ENCODE assay signal across 16 cellular contexts in genomic region chrX:13897571-13897970, GRCh38.
DNase-seq lines count a peak whose midpoint lies in the region; FAIRE-seq and TF ChIP-seq lines count a peak whose summit lies in the region.
"Had no signal": no experiment of that assay in that cellular context is flagged by ENCODE, and none has a peak within 500 bp of the region (broad histone marks: within the 10 kb centered on the region; RNA-seq: fewer than 3 reads in every experiment).

No MANE protein-coding gene starts in this region.

- H2AFZ ChIP-seq in astrocyte (ENCODE audit: low read depth, low read length) (no peak overlapping the region), neural cell (ENCODE audit: low read depth, low read length) (no peak overlapping the region)
- H2AFZ ChIP-seq: PC-9 had no signal

- H3K27ac Mint-ChIP-seq in astrocyte (ENCODE audit: unreplicated experiment) (no peak overlapping the region), Caco-2 (ENCODE audit: unreplicated experiment) (no peak overlapping the region)

- no peak overlapping the region for H3K4me2 ChIP-seq in astrocyte (ENCODE audit: low read length)
- H3K4me2 ChIP-seq in neural cell (ENCODE audit: low read length), result no peak overlapping the region
- H3K4me2 ChIP-seq: PC-9 had no signal

- H3K9me3 ChIP-seq in astrocyte (ENCODE audit: insufficient read depth, low read depth, low read length), result no peaks in the 10 kb centered on the region
- no peaks in the 10 kb centered on the region for H3K9me3 ChIP-seq in neural cell (ENCODE audit: low read length)
- no peaks in the 10 kb centered on the region for H3K9me3 ChIP-seq in Caco-2
- H3K9me3 ChIP-seq: MG63 had no signal

- FAIRE-seq in GM19239 (lab: Jason Lieb, UNC) (peak; percentile 35), astrocyte (lab: Jason Lieb, UNC) (peak; percentile 93)
- FAIRE-seq: A204.1 had no signal

- H3K79me2 ChIP-seq in astrocyte (ENCODE audit: insufficient read depth, low read length) (no peaks in the 10 kb centered on the region), neural cell (replicated peaks; ENCODE audit: insufficient read depth, low read length) (no peaks in the 10 kb centered on the region)

- DNase-seq in GM19239 (ENCODE audit: insufficient read length, low spot score) (no peak), astrocyte (ENCODE audit: low read depth) (no peak), dorsolateral prefrontal cortex (no peak), midbrain (lab: John Stamatoyannopoulos, UW) (no peak), glomerular visceral epithelial cell (ENCODE audit: extremely low spot score) (no peak), Caco-2 (no peak)
- no peak for DNase-seq in activated CD8-positive, alpha-beta memory T cell treated with anti-CD3 and anti-CD28 coated beads, Interleukin-2, amount 50 U/mL, for 48 hours
- DNase-seq: DMS153, H7, MG63, NCI-H1092, NCI-H146, NCI-H2081, PC-9 had no signal

- no peaks in the 10 kb centered on the region for H3K27me3 ChIP-seq in astrocyte (ENCODE audit: insufficient read depth, low read length)
- peaks cover 0 to 79% (median 9%) of the 10 kb centered on the region in 45 donors for H3K27me3 ChIP-seq in dorsolateral prefrontal cortex
- H3K27me3 ChIP-seq in neural cell (ENCODE audit: insufficient read depth, low read depth, low read length), result no peaks in the 10 kb centered on the region
- H3K27me3 ChIP-seq in Caco-2 (replicated peaks; ENCODE audit: control insufficient read depth, insufficient read depth, low read length), result no peaks in the 10 kb centered on the region
- H3K27me3 ChIP-seq: MG63 had no signal

- H3F3A ChIP-seq in neural cell (ENCODE audit: insufficient read depth, low read length, poor library complexity, severe bottlenecking), result no peaks in the 10 kb centered on the region

- TF ChIP-seq EP300 in neural cell (conservative IDR thresholded peaks at IDR 0.05; ENCODE audit: poor library complexity, severe bottlenecking), result no peak

- H3K27me3 Mint-ChIP-seq in astrocyte (ENCODE audit: low read depth, unreplicated experiment) (no peaks in the 10 kb centered on the region), Caco-2 (ENCODE audit: insufficient read depth, unreplicated experiment) (no peaks in the 10 kb centered on the region)

- peaks cover 7% of the 10 kb centered on the region for H3K4me1 Mint-ChIP-seq in astrocyte (ENCODE audit: low read depth, unreplicated experiment)
- no peaks in the 10 kb centered on the region for H3K4me1 Mint-ChIP-seq in Caco-2 (ENCODE audit: low read depth, unreplicated experiment)

- H3K4me3 ChIP-seq in astrocyte (ENCODE audit: insufficient read depth, low read depth, low read length) (no peak overlapping the region), dorsolateral prefrontal cortex (no peak overlapping the region), neural cell (ENCODE audit: low read length) (no peak overlapping the region), Caco-2 (ENCODE audit: low read depth, low read length) (no peak overlapping the region)
- H3K4me3 ChIP-seq: MG63, PC-9 had no signal

- H4K20me1 ChIP-seq in astrocyte (ENCODE audit: insufficient read depth, low read length) (no peaks in the 10 kb centered on the region), neural cell (ENCODE audit: insufficient read depth) (no peaks in the 10 kb centered on the region)

- no peaks in the 10 kb centered on the region for H3K36me3 Mint-ChIP-seq in astrocyte (ENCODE audit: low read depth, unreplicated experiment)
- no peaks in the 10 kb centered on the region for H3K36me3 Mint-ChIP-seq in Caco-2 (ENCODE audit: insufficient read depth, unreplicated experiment)

- H3K4me3 Mint-ChIP-seq in astrocyte (ENCODE audit: unreplicated experiment) (no peak overlapping the region), Caco-2 (ENCODE audit: unreplicated experiment) (no peak overlapping the region)

- TF ChIP-seq CTCF in astrocyte (IDR thresholded peaks at IDR 0.05; ENCODE audit: insufficient read depth, low read depth, low read length) (no peak), dorsolateral prefrontal cortex (IDR thresholded peaks at IDR 0.05 in 54 of 56, conservative IDR thresholded peaks at IDR 0.05 in 2 of 56; ENCODE audit: low read depth in 1 of 56, partially characterized antibody in 56 of 56) (no peak), neural cell (IDR thresholded peaks at IDR 0.05; ENCODE audit: poor library complexity, severe bottlenecking) (no peak), Caco-2 (IDR thresholded peaks at IDR 0.05; ENCODE audit: insufficient read depth in 1 of 2, low read depth in 1 of 2, low read length in 1 of 2, severe bottlenecking in 1 of 2, unreplicated experiment in 1 of 2) (no peak)

- H3K36me3 ChIP-seq in astrocyte (ENCODE audit: insufficient read depth, low read length) (no peaks in the 10 kb centered on the region), neural cell (ENCODE audit: insufficient read depth, low read length) (no peaks in the 10 kb centered on the region), Caco-2 (ENCODE audit: control insufficient read depth, insufficient read depth, low read length) (no peaks in the 10 kb centered on the region)
- H3K36me3 ChIP-seq: MG63 had no signal

- no peaks in the 10 kb centered on the region for H3K9me2 ChIP-seq in neural cell (ENCODE audit: insufficient read depth, low read length)

- H3K9ac ChIP-seq in astrocyte (ENCODE audit: low read length) (no peak overlapping the region), neural cell (ENCODE audit: low read length) (no peak overlapping the region)

- BruUV-seq in Caco-2 (replicated peaks; lab: Mats Ljungman, UMichigan), result no TSS peak

- no peaks in the 10 kb centered on the region for H3K9me3 Mint-ChIP-seq in astrocyte (ENCODE audit: unreplicated experiment)
- no peaks in the 10 kb centered on the region for H3K9me3 Mint-ChIP-seq in Caco-2 (ENCODE audit: unreplicated experiment)

- H3K27ac ChIP-seq in astrocyte (ENCODE audit: low read depth, low read length) (no peak overlapping the region), dorsolateral prefrontal cortex (peak overlapping the region in 56 of 59 donors; percentile 9 to 96 (median 88)), neural cell (ENCODE audit: low read length) (peak overlapping the region; percentile 74)
- H3K27ac ChIP-seq: PC-9 had no signal

- intact Hi-C loops in dorsolateral prefrontal cortex (cut with DNase I), result loop anchor here (10.0 kb wide), 2 partner anchors 133 to 243 kb away; partner anchors contain the start of gene TCEANC (in 1 of the 2)
- intact Hi-C loops in Caco-2 (cut with micrococcal nuclease; ENCODE audit: unreplicated experiment), result no loop called here

- no peak for TF ChIP-seq RAD21 in neural cell (conservative IDR thresholded peaks at IDR 0.05)

- peaks cover 11% of the 10 kb centered on the region for H3K4me1 ChIP-seq in astrocyte (ENCODE audit: insufficient read depth, low read length)
- no peaks in the 10 kb centered on the region for H3K4me1 ChIP-seq in Caco-2

- POLR2A ChIA-PET in Caco-2 (lab: Charles Lee), result no interaction called here

- CTCF ChIA-PET in Caco-2 (lab: Charles Lee), result no interaction called here

TF ChIP-seq in neural cell, 6 proteins besides CTCF, POLR2A, EP300 and RAD21:
- TF ChIP-seq SMC3 (conservative IDR thresholded peaks at IDR 0.05; ENCODE audit: poor library complexity), result no peak
